20 cellular contexts compared by ENCODE assay signal in genomic region chr9:16128003-16128402, GRCh38.
"Had no signal": no experiment of that assay in that cellular context is flagged by ENCODE, and none has a peak within 500 bp of the region (broad histone marks: within the 10 kb centered on the region; RNA-seq: fewer than 3 reads in every experiment).

No MANE protein-coding gene starts in this region.

- H3K27me3 ChIP-seq: gastrocnemius medialis, heart right ventricle, spleen had no signal

- H3K9me3 ChIP-seq: gastrocnemius medialis had no signal

- H3K4me3 ChIP-seq: dorsolateral prefrontal cortex, gastrocnemius medialis, heart right ventricle, spleen had no signal

- ATAC-seq: esophagus mucosa; gastrocnemius medialis; heart right ventricle; naive thymus-derived CD4-positive, alpha-beta T cell; sciatic nerve; stimulated activated memory B cell treated with anti-CD40 and anti-IgM and Interleukin-4, amounts not matched to agents 10 μg/mL and 1 μg/mL and 100 μg/mL, for 72 hours had no signal

- FAIRE-seq: endometrium, islet of Langerhans had no signal

- H3K36me3 ChIP-seq: gastrocnemius medialis, heart right ventricle, spleen had no signal

- H3K4me3 Mint-ChIP-seq: naive thymus-derived CD4-positive, alpha-beta T cell; nephron progenitor cell; stimulated activated memory B cell treated with anti-CD40 and anti-IgM and Interleukin-4, amounts not matched to agents 10 μg/mL and 1 μg/mL and 100 μg/mL, for 72 hours had no signal

- H3K4me1 ChIP-seq: gastrocnemius medialis, heart right ventricle, spleen had no signal

- H3K4me1 Mint-ChIP-seq: stimulated activated memory B cell treated with anti-CD40 and anti-IgM and Interleukin-4, amounts not matched to agents 10 μg/mL and 1 μg/mL and 100 μg/mL, for 72 hours had no signal

- H3K27ac ChIP-seq: dorsolateral prefrontal cortex, gastrocnemius medialis, heart right ventricle, spleen had no signal

- H3K27ac Mint-ChIP-seq: naive thymus-derived CD4-positive, alpha-beta T cell; nephron progenitor cell; stimulated activated memory B cell treated with anti-CD40 and anti-IgM and Interleukin-4, amounts not matched to agents 10 μg/mL and 1 μg/mL and 100 μg/mL, for 72 hours had no signal

- DNase-seq: cortex of kidney; dorsolateral prefrontal cortex; effector memory CD4-positive, alpha-beta T cell; gastrocnemius medialis; heart right ventricle; hypothalamus; kidney glomerular epithelial cell; naive thymus-derived CD4-positive, alpha-beta T cell; nephron progenitor cell; posterior cingulate gyrus; spleen; stimulated activated CD4-positive, alpha-beta T cell treated with anti-CD3 and anti-CD28 coated beads, Interleukin-15, amount 100 ng/mL, for 24 hours; stimulated activated CD4-positive, alpha-beta T cell treated with anti-CD3 and anti-CD28 coated beads, Interleukin-1b, Interleukin-23, amount 100 ng/mL, for 48 hours; stimulated activated CD4-positive, alpha-beta T cell treated with anti-CD3 and anti-CD28 coated beads, Interleukin-4, amount 100 ng/mL, for 24 hours; trophoblast cell had no signal
